ENCODE assay signal across 2 cellular contexts in the genomic region with DNA sequence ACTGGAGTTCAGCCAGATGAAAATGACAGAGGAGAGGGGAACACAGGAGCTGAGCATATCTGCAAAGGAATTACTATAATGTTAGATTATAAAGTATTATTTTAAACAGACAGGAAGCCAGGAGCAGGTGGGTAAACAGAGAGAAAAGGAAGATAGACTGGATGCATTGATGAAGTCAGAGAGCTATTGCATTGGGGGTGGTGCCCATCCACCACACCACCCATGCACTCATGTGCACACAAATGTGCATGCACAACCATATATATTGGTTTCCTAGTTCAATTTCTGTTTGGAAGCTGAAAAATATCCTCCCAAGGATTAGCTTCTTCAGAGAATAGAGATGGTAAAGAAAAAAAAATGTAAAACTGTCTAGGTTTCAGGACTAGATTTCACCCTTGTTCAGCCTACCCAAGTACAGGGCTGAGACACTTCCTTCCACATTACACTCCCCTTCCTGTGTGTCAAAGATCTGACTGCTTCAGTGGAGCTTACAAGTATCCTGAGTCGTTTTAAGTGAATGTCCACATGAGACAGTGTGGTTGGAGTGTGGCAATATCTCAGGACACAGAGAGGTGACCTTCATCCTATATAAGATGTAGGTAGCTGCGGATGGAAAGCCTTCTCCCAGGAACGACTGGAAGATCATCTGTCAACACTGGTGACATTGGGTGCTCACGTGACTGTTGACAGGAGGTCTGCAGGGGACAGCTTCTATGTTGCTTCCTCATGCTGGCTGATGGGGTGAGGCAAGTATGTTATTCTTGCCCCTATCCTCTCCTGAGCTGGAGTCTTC.
TF ChIP-seq lines count a peak whose summit lies in the region.

No MANE protein-coding gene starts in this region.

TF ChIP-seq in GM12878, 131 proteins besides CTCF, POLR2A, EP300 and RAD21:
- TF ChIP-seq ASH2L (IDR thresholded peaks at IDR 0.05; ENCODE audit: borderline replicate concordance, low read depth), result no peak
- TF ChIP-seq, protein P1, sequence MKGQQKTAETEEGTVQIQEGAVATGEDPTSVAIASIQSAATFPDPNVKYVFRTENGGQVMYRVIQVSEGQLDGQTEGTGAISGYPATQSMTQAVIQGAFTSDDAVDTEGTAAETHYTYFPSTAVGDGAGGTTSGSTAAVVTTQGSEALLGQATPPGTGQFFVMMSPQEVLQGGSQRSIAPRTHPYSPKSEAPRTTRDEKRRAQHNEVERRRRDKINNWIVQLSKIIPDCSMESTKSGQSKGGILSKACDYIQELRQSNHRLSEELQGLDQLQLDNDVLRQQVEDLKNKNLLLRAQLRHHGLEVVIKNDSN (IDR thresholded peaks at IDR 0.05; ENCODE audit: borderline replicate concordance, extremely low read length, insufficient read depth, low read depth, low read length), result peak; percentile 49
TF ChIP-seq in GM12878: peak in this region for 1.

TF ChIP-seq in WTC11, 78 proteins besides CTCF, POLR2A, EP300 and RAD21:
- TF ChIP-seq MYBL2 (CRISPR knock-in tag; IDR thresholded peaks at IDR 0.05), result no peak
- no peak for TF ChIP-seq FOXK1 (CRISPR knock-in tag; IDR thresholded peaks at IDR 0.05)
- no peak for TF ChIP-seq HMGA2 (CRISPR knock-in tag; IDR thresholded peaks at IDR 0.05)
- no peak for TF ChIP-seq FOXP1 (CRISPR knock-in tag; IDR thresholded peaks at IDR 0.05; ENCODE audit: borderline replicate concordance)
- TF ChIP-seq, protein P2, sequence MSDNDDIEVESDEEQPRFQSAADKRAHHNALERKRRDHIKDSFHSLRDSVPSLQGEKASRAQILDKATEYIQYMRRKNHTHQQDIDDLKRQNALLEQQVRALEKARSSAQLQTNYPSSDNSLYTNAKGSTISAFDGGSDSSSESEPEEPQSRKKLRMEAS (CRISPR knock-in tag; IDR thresholded peaks at IDR 0.05), result no peak
- TF ChIP-seq, protein P3, sequence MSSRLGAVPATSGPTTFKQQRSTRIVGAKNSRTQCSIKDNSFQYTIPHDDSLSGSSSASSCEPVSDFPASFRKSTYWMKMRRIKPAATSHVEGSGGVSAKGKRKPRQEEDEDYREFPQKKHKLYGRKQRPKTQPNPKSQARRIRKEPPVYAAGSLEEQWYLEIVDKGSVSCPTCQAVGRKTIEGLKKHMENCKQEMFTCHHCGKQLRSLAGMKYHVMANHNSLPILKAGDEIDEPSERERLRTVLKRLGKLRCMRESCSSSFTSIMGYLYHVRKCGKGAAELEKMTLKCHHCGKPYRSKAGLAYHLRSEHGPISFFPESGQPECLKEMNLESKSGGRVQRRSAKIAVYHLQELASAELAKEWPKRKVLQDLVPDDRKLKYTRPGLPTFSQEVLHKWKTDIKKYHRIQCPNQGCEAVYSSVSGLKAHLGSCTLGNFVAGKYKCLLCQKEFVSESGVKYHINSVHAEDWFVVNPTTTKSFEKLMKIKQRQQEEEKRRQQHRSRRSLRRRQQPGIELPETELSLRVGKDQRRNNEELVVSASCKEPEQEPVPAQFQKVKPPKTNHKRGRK (CRISPR knock-in tag; IDR thresholded peaks at IDR 0.05; ENCODE audit: borderline replicate concordance), result no peak
- TF ChIP-seq, protein P4, sequence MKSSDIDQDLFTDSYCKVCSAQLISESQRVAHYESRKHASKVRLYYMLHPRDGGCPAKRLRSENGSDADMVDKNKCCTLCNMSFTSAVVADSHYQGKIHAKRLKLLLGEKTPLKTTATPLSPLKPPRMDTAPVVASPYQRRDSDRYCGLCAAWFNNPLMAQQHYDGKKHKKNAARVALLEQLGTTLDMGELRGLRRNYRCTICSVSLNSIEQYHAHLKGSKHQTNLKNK (CRISPR knock-in tag; IDR thresholded peaks at IDR 0.05), result no peak
- TF ChIP-seq, protein P5, sequence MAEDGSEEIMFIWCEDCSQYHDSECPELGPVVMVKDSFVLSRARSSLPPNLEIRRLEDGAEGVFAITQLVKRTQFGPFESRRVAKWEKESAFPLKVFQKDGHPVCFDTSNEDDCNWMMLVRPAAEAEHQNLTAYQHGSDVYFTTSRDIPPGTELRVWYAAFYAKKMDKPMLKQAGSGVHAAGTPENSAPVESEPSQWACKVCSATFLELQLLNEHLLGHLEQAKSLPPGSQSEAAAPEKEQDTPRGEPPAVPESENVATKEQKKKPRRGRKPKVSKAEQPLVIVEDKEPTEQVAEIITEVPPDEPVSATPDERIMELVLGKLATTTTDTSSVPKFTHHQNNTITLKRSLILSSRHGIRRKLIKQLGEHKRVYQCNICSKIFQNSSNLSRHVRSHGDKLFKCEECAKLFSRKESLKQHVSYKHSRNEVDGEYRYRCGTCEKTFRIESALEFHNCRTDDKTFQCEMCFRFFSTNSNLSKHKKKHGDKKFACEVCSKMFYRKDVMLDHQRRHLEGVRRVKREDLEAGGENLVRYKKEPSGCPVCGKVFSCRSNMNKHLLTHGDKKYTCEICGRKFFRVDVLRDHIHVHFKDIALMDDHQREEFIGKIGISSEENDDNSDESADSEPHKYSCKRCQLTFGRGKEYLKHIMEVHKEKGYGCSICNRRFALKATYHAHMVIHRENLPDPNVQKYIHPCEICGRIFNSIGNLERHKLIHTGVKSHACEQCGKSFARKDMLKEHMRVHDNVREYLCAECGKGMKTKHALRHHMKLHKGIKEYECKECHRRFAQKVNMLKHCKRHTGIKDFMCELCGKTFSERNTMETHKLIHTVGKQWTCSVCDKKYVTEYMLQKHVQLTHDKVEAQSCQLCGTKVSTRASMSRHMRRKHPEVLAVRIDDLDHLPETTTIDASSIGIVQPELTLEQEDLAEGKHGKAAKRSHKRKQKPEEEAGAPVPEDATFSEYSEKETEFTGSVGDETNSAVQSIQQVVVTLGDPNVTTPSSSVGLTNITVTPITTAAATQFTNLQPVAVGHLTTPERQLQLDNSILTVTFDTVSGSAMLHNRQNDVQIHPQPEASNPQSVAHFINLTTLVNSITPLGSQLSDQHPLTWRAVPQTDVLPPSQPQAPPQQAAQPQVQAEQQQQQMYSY (CRISPR knock-in tag; IDR thresholded peaks at IDR 0.05), result no peak
- no peak for TF ChIP-seq NR1H2 (CRISPR knock-in tag; IDR thresholded peaks at IDR 0.05)
- no peak for TF ChIP-seq TCF7 (CRISPR knock-in tag; IDR thresholded peaks at IDR 0.05; ENCODE audit: low read depth)
- no peak for TF ChIP-seq GTF2I (CRISPR knock-in tag; conservative IDR thresholded peaks at IDR 0.05)
- no peak for TF ChIP-seq ELF4 (CRISPR knock-in tag; IDR thresholded peaks at IDR 0.05; ENCODE audit: low read depth)
- TF ChIP-seq GRHL2 (CRISPR knock-in tag; IDR thresholded peaks at IDR 0.05; ENCODE audit: insufficient replicate concordance, severe bottlenecking), result no peak
- TF ChIP-seq JUN (CRISPR knock-in tag; IDR thresholded peaks at IDR 0.05), result no peak
- no peak for TF ChIP-seq SMAD3 (CRISPR knock-in tag; IDR thresholded peaks at IDR 0.05; ENCODE audit: borderline replicate concordance)
- TF ChIP-seq ETV6 (CRISPR knock-in tag; IDR thresholded peaks at IDR 0.05), result no peak
- no peak for TF ChIP-seq RELA (CRISPR knock-in tag; IDR thresholded peaks at IDR 0.05; ENCODE audit: borderline replicate concordance)
TF ChIP-seq in WTC11: peak in this region for 0.
